ENCODE assay signal across 12 cellular contexts in the genomic region with DNA sequence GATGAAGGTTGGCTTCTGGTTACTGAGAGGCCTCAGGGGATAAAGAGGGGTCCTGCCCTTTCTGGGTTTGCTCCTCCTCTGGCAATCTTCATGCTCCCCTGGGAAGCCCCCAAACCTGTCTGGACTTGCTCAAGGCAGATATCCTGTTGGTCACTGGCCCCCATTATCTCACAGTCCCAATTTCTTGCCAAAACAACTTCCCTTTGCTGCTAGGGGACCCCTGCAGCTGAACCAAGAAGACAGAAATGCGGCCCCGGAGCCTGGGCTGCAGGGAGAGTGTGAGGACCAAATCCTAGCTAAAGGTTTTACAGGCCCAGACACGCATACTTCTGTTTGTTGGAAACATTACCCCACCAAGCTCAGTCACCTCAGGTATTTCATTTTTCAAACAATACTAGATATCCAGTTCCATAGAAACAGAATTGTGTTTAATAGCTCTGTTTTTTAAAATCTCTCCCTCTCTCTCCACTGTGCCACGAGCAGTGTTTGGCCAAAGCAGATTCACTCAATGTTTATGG.
DNase-seq lines count a peak whose midpoint lies in the region; ATAC-seq lines count a peak whose summit lies in the region.
"Had no signal": no experiment of that assay in that cellular context is flagged by ENCODE, and none has a peak within 500 bp of the region (broad histone marks: within the 10 kb centered on the region; RNA-seq: fewer than 3 reads in every experiment).

No MANE protein-coding gene starts in this region.

- peak overlapping the region; percentile 91 for H3K27ac Mint-ChIP-seq in central memory CD8-positive, alpha-beta T cell (ENCODE audit: low read depth)

- no peaks in the 10 kb centered on the region for H3K27me3 Mint-ChIP-seq in central memory CD8-positive, alpha-beta T cell

- H3K4me1 Mint-ChIP-seq in central memory CD8-positive, alpha-beta T cell = peaks cover 65% of the 10 kb centered on the region

- peaks cover 9% of the 10 kb centered on the region for H3K36me3 Mint-ChIP-seq in central memory CD8-positive, alpha-beta T cell (ENCODE audit: insufficient read depth)

- H3K4me3 Mint-ChIP-seq in central memory CD8-positive, alpha-beta T cell = peak overlapping the region; percentile 65

- peak; percentile 33 for DNase-seq in activated effector memory CD4-positive, alpha-beta T cell treated with anti-CD3 and anti-CD28 coated beads, Interleukin-2, amount 50 U/mL, for 16 hours
- DNase-seq in activated effector memory CD4-positive, alpha-beta T cell treated with Interleukin-2 at 50 U/mL for 16 hours = no peak
- peak; percentile 61 for DNase-seq in NCI-H2171 treated with DMSO at 0.1 percent for 48 hours (lab: John Stamatoyannopoulos, UW)
- DNase-seq in central memory CD8-positive, alpha-beta T cell (ENCODE audit: low spot score in 2 of 2) = no peak
- DNase-seq in posterior vena cava (ENCODE audit: low spot score) = peak; percentile 52
- DNase-seq in NAMALWA (ENCODE audit: low spot score) = no peak
- DNase-seq in NCI-H2196 treated with DMSO at 0.1 percent for 48 hours (lab: John Stamatoyannopoulos, UW; ENCODE audit: unreplicated experiment) = no peak
- DNase-seq: H7, NCI-H187 treated with DMSO at 0.1 percent for 48 hours, pancreas, thyroid gland had no signal

- H3K9me3 Mint-ChIP-seq in central memory CD8-positive, alpha-beta T cell = no peaks in the 10 kb centered on the region

- intact Hi-C loops in posterior vena cava (cut with DNase I) = no loop called here

- no peak for ATAC-seq in central memory CD8-positive, alpha-beta T cell (replicated peaks; ENCODE audit: extremely low read depth, poor library complexity, severe bottlenecking)
- no peak for ATAC-seq in HG02763 (IDR thresholded peaks at IDR 0.05; ENCODE audit: unreplicated experiment)
- ATAC-seq: pancreas had no signal

Comparison
In these comparisons a context has a peak if more than half of its experiments do, and no peak if none do; other contexts are left out.
1. DNase-seq: peak in activated effector memory CD4-positive, alpha-beta T cell treated with anti-CD3 and anti-CD28 coated beads, Interleukin-2, amount 50 U/mL, for 16 hours (single experiment), NCI-H2171 treated with DMSO at 0.1 percent for 48 hours (single experiment) and posterior vena cava (single experiment); none in activated effector memory CD4-positive, alpha-beta T cell treated with Interleukin-2 at 50 U/mL for 16 hours (single experiment), central memory CD8-positive, alpha-beta T cell (0 of 2), NAMALWA (single experiment) and NCI-H2196 treated with DMSO at 0.1 percent for 48 hours (single experiment).